ENCODE assay signal across 8 cellular contexts in the genomic region with DNA sequence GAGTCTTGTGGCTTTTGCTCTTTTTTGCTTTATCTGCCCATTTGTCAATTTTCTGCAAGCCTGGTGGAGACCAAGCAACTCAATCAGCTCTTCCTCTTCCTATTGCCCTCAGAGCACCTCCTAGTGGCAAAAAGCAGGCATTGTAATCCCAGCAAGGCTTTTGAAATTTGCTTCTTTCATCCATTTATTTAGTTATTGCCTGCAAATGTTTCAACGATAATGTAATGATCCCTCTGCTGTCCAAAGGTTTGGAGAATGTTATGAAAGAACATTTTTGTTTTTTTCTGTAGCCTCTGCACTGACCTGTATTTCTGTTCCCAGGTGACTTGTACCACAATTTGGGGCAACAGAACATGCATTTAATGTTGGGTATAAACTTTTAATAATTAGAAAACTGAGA.
DNase-seq lines count a peak whose midpoint lies in the region; ATAC-seq and TF ChIP-seq lines count a peak whose summit lies in the region.

No MANE protein-coding gene starts in this region.

- H3K36me3 ChIP-seq in tibial artery, result no peaks in the 10 kb centered on the region

- peaks cover 0 to 6% (median 2%) of the 10 kb centered on the region in 4 donors for H3K4me1 ChIP-seq in tibial artery

- H3K4me3 ChIP-seq in GM12875 (ENCODE audit: low read depth, low read length), result no peak overlapping the region
- H3K4me3 ChIP-seq in tibial artery, result no peak overlapping the region

- ATAC-seq in left lobe of liver, result peak; percentile 76

- intact Hi-C loops in tibial artery (cut with DNase I; ENCODE audit: low total_unique reads), result no loop called here

- peak; percentile 36 for DNase-seq in HT1080 (ENCODE audit: low read depth)
- peak; percentile 13 to 17 for DNase-seq in activated CD4-positive, alpha-beta T cell treated with anti-CD3 and anti-CD28 coated beads, Interleukin-2, amount 50 U/mL, for 48 hours
- no peak for DNase-seq in left lobe of liver (ENCODE audit: low spot score)
- DNase-seq in Ammon's horn (ENCODE audit: low spot score), result no peak
- DNase-seq in tibial artery, result no peak
- no peak for DNase-seq in GOT3 (lab: John Stamatoyannopoulos, UW)

- peak; percentile 86 for TF ChIP-seq CTCF in C4-2B (conservative IDR thresholded peaks at IDR 0.05)
- TF ChIP-seq CTCF in GM12875 (IDR thresholded peaks at IDR 0.05; ENCODE audit: borderline replicate concordance, insufficient read depth, low read depth, low read length), result peak; percentile 80
- TF ChIP-seq CTCF in tibial artery (IDR thresholded peaks at IDR 0.05), result peak in 1 of 2 experiments; percentile 28

- no peaks in the 10 kb centered on the region for H3K9me3 ChIP-seq in tibial artery

- H3K27me3 ChIP-seq in tibial artery, result no peaks in the 10 kb centered on the region

- H3K27ac ChIP-seq in C4-2B (no peak overlapping the region), tibial artery (no peak overlapping the region)

Comparison
In these comparisons a context has a peak if more than half of its experiments do, and no peak if none do; other contexts are left out.
1. DNase-seq: peak in HT1080 (single experiment) and activated CD4-positive, alpha-beta T cell treated with anti-CD3 and anti-CD28 coated beads, Interleukin-2, amount 50 U/mL, for 48 hours (2 of 2); none in left lobe of liver (single experiment), Ammon's horn (single experiment), tibial artery (0 of 2) and GOT3 (single experiment).